Comparison of ENCODE assay signal across 6 cellular contexts in genomic region chr16:88148682-88149081, GRCh38.
DNase-seq lines count a peak whose midpoint lies in the region; ATAC-seq, FAIRE-seq and TF ChIP-seq lines count a peak whose summit lies in the region.
"Not testable (repeated sequence)": the region's sequence is repeated elsewhere in the genome, so short reads cannot be mapped to it uniquely, and the experiment has no call there.

No MANE protein-coding gene starts in this region.

- TF ChIP-seq CTCF in HepG2 (CRISPR knock-in tag; IDR thresholded peaks at IDR 0.05); upper lobe of right lung (IDR thresholded peaks at IDR 0.05): not testable (repeated sequence)

- H3K36me3 ChIP-seq in BLaER1 treated with 17β-estradiol and CSF1 and Interleukin-3, amounts not matched to agents 10 nM and 100 nM; HepG2 (replicated peaks in 1 of 2; ENCODE audit: control insufficient read depth in 1 of 2, insufficient read depth in 2 of 2, low read length in 2 of 2); upper lobe of right lung: not testable (repeated sequence)

- not testable (repeated sequence) for H3K79me2 ChIP-seq in HepG2 (ENCODE audit: insufficient read depth, low read length)

- TF ChIP-seq EP300 in HepG2 (IDR thresholded peaks at IDR 0.05; ENCODE audit: low read depth in 2 of 2, low read length in 2 of 2); HepG2 (CRISPR knock-in tag; IDR thresholded peaks at IDR 0.05; ENCODE audit: borderline replicate concordance): not testable (repeated sequence)

- H4K20me1 ChIP-seq in BLaER1 treated with 17β-estradiol and CSF1 and Interleukin-3, amounts not matched to agents 10 nM and 100 nM; HepG2 (ENCODE audit: insufficient read depth, low read length): not testable (repeated sequence)

- H3K4me2 ChIP-seq in BLaER1 treated with 17β-estradiol and CSF1 and Interleukin-3, amounts not matched to agents 10 nM and 100 nM = peak overlapping the region in 7 of 11 experiments; percentile 57 to 70 (median 62); a peak in 10 of 22 replicates
- peak overlapping the region; percentile 41; the same call in 1 of the 2 replicates for H3K4me2 ChIP-seq in HepG2 (ENCODE audit: low read depth, low read length)

- not testable (repeated sequence) for H3K4me3 ChIP-seq in BLaER1 treated with 17β-estradiol and CSF1 and Interleukin-3, amounts not matched to agents 10 nM and 100 nM; HepG2 (replicated peaks in 1 of 3; ENCODE audit: insufficient read depth in 1 of 3, low read depth in 2 of 3, low read length in 3 of 3); upper lobe of right lung

- 50% methylated on average over 9 of the region's 11 CpGs for WGBS in HepG2 (ENCODE audit: low lambda C conversion rate)

- not testable (repeated sequence) for ATAC-seq in HepG2, upper lobe of right lung

- FAIRE-seq in HepG2 (lab: Jason Lieb, UNC) = not testable (repeated sequence)

- not testable (repeated sequence) for BruUV-seq in HepG2 (replicated peaks; lab: Mats Ljungman, UMichigan)

- DNase-seq in activated effector memory CD4-positive, alpha-beta T cell treated with anti-CD3 and anti-CD28 coated beads, Interleukin-2, amount 50 U/mL, for 16 hours = peak; percentile 46
- DNase-seq in HepG2 (ENCODE audit: low spot score) = not testable (repeated sequence)
- peak; percentile 74 for DNase-seq in mesenteric fat pad (ENCODE audit: low spot score)
- peak; percentile 74 for DNase-seq in posterior vena cava (ENCODE audit: low spot score)
- DNase-seq in upper lobe of right lung = peak; percentile 54

- not testable (repeated sequence) for TF ChIP-seq RAD21 in HepG2 (CRISPR knock-in tag; IDR thresholded peaks at IDR 0.05)

- intact Hi-C loops in HepG2 (cut with micrococcal nuclease; ENCODE audit: unreplicated experiment); posterior vena cava (cut with DNase I); upper lobe of right lung (cut with DNase I): not testable (repeated sequence)

- not testable (repeated sequence) for H2AFZ ChIP-seq in HepG2 (ENCODE audit: low read length)

- H3K27me3 ChIP-seq in BLaER1 treated with 17β-estradiol and CSF1 and Interleukin-3, amounts not matched to agents 10 nM and 100 nM; upper lobe of right lung: not testable (repeated sequence)
- peaks cover 0 to 14% of the 10 kb centered on the region in 2 experiments; a peak in 4 of 5 replicates for H3K27me3 ChIP-seq in HepG2 (ENCODE audit: control insufficient read depth in 1 of 2, insufficient read depth in 2 of 2, low read length in 2 of 2)

- peaks cover 0 to 16% (median 13%) of the 10 kb centered on the region in 10 experiments; a peak in 15 of 20 replicates for H3K4me1 ChIP-seq in BLaER1 treated with 17β-estradiol and CSF1 and Interleukin-3, amounts not matched to agents 10 nM and 100 nM
- H3K4me1 ChIP-seq in HepG2 (ENCODE audit: insufficient read depth, low read length) = peaks cover 52% of the 10 kb centered on the region
- not testable (repeated sequence) for H3K4me1 ChIP-seq in upper lobe of right lung

- POLR2A ChIA-PET in HepG2 (lab: Yijun Ruan, JAX) = not testable (repeated sequence)

- CTCF ChIA-PET in HepG2 (lab: Yijun Ruan, JAX; ENCODE audit: low intra/inter-chr PET ratio, low total read pairs) = not testable (repeated sequence)

- not testable (repeated sequence) for H3K27ac ChIP-seq in BLaER1 treated with 17β-estradiol and CSF1 and Interleukin-3, amounts not matched to agents 10 nM and 100 nM; HepG2 (ENCODE audit: extremely low read length, insufficient read depth, low read length); upper lobe of right lung

- TF ChIP-seq POLR2A in HepG2 (IDR thresholded peaks at IDR 0.05; ENCODE audit: insufficient read depth in 1 of 2, low read depth in 2 of 2, low read length in 2 of 2) = not testable (repeated sequence)

- in situ Hi-C loops in HepG2 (cut with HindIII; ENCODE audit: extremely low pct_ligation_motif_present, low pct_unique_long_range_greater_than_20kb) = not testable (repeated sequence)

- H3K9ac ChIP-seq in BLaER1 treated with 17β-estradiol and CSF1 and Interleukin-3, amounts not matched to agents 10 nM and 100 nM; HepG2 (ENCODE audit: insufficient read depth, low read depth, low read length): not testable (repeated sequence)

- H3K9me3 ChIP-seq in BLaER1 treated with 17β-estradiol and CSF1 and Interleukin-3, amounts not matched to agents 10 nM and 100 nM (replicated peaks in 1 of 11); HepG2 (ENCODE audit: low read length); upper lobe of right lung: not testable (repeated sequence)

TF ChIP-seq in HepG2, 621 proteins besides CTCF, POLR2A, EP300 and RAD21:
- TF ChIP-seq ZNF687 (CRISPR knock-in tag; IDR thresholded peaks at IDR 0.05) = peak; percentile 7; the same call in 1 of the 2 replicates
